Comparison of ENCODE assay signal across 8 cellular contexts in the genomic region with DNA sequence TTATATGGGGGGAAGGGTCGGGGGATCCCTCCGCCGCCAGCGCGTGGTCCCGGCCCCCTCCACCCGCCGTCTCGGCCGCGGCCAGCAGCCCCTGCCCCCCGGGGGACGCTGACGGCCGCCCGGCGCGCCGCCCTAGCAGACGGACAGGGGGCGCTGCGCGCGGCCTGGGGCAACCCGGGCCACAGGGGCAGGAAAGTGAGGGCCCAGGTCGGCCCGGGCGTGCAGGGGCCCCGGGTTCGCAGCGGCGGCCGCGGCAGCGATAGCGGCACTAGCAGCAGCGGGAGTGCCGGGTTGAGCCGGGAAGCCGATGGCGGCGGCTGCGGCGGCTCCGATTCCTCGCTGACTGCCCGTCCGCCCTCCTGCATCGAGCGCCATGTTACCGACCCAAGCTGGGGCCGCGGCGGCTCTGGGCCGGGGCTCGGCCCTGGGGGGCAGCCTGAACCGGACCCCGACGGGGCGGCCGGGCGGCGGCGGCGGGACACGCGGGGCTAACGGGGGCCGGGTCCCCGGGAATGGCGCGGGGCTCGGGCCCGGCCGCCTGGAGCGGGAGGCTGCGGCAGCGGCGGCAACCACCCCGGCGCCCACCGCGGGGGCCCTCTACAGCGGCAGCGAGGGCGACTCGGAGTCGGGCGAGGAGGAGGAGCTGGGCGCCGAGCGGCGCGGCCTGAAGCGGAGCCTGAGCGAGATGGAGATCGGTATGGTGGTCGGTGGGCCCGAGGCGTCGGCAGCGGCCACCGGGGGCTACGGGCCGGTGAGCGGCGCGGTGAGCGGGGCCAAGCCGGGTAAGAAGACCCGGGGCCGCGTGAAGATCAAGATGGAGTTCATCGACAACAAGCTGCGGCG. TPM values are rescaled to one million over a fixed set of nuclear protein-coding genes. Genes with fewer than 3 reads are reported as not detected.
DNase-seq lines count a peak whose midpoint lies in the region; ATAC-seq and TF ChIP-seq lines count a peak whose summit lies in the region.

No MANE protein-coding gene starts in this region.

- TF ChIP-seq CTCF in GM13977 (IDR thresholded peaks at IDR 0.05; ENCODE audit: extremely low read depth, insufficient read depth, missing control alignments) (peak; percentile 77), GM23338 (conservative IDR thresholded peaks at IDR 0.05; ENCODE audit: low read depth in 2 of 2) (peak; percentile 38 to 67)

- in situ Hi-C loops in GM13977 (cut with MboI; ENCODE audit: low pct_unique_long_range_greater_than_20kb, low sequenced_read_pairs, unreplicated experiment), result no loop called here

- H3K9me3 ChIP-seq in MG63 (no peaks in the 10 kb centered on the region), iPS-15b (ENCODE audit: control insufficient read depth, insufficient read depth, low read length) (no peaks in the 10 kb centered on the region)

- H3K27me3 Mint-ChIP-seq in GM23338 (ENCODE audit: insufficient read depth, low read depth, poor library complexity), result peaks cover 28% of the 10 kb centered on the region
- H3K27me3 Mint-ChIP-seq in activated naive CD8-positive, alpha-beta T cell treated with anti-CD3 and anti-CD28 coated beads, Interleukin-2, amount 10 ng/mL, durations not matched to agents 7 days and 5 days, result peaks cover 5% of the 10 kb centered on the region

- peaks cover 14% of the 10 kb centered on the region for H3F3A ChIP-seq in GM23338 (replicated peaks; ENCODE audit: low read depth)

- peaks cover 32% of the 10 kb centered on the region for H3K79me2 ChIP-seq in GM23338 (replicated peaks; ENCODE audit: insufficient read depth)

- POLR2A ChIA-PET in activated naive CD8-positive, alpha-beta T cell treated with anti-CD3 and anti-CD28 coated beads, Interleukin-2, amount 10 ng/mL, durations not matched to agents 7 days and 5 days (lab: Charles Lee), result interaction anchor here (0.6 to 4.3 kb wide), 8 partner anchors 11 to 354 kb away, joined by 3 to 22 read pairs (median 6); a partner anchor contains a TSS

- H3K9me2 ChIP-seq in GM23338 (ENCODE audit: insufficient read depth), result no peaks in the 10 kb centered on the region

- peaks cover 14% of the 10 kb centered on the region for H3K4me1 ChIP-seq in GM23338 (ENCODE audit: insufficient read depth)
- H3K4me1 ChIP-seq in iPS-15b (ENCODE audit: control insufficient read depth, insufficient read depth, low read length), result peaks cover 10% of the 10 kb centered on the region

- H3K27ac ChIP-seq in GM23338 (ENCODE audit: low read depth), result no peak overlapping the region

- ATAC-seq in GM23338, result no peak
- ATAC-seq in activated naive CD8-positive, alpha-beta T cell treated with anti-CD3 and anti-CD28 coated beads, Interleukin-2, amount 10 ng/mL, durations not matched to agents 7 days and 5 days (ENCODE audit: low read depth), result peak; percentile 48

- H3K9me3 Mint-ChIP-seq in GM23338, result peaks cover 2% of the 10 kb centered on the region; the same call in 2 of the 3 replicates
- no peaks in the 10 kb centered on the region for H3K9me3 Mint-ChIP-seq in activated naive CD8-positive, alpha-beta T cell treated with anti-CD3 and anti-CD28 coated beads, Interleukin-2, amount 10 ng/mL, durations not matched to agents 7 days and 5 days

- H3K27me3 ChIP-seq in GM23338 (ENCODE audit: insufficient read depth) (peaks cover 9% of the 10 kb centered on the region), MG63 (no peaks in the 10 kb centered on the region), iPS-15b (ENCODE audit: control insufficient read depth, insufficient read depth, low read length) (peaks cover 10% of the 10 kb centered on the region)

- H3K4me3 Mint-ChIP-seq in GM23338, result peak overlapping the region; percentile 91
- H3K4me3 Mint-ChIP-seq in activated naive CD8-positive, alpha-beta T cell treated with anti-CD3 and anti-CD28 coated beads, Interleukin-2, amount 10 ng/mL, durations not matched to agents 7 days and 5 days, result peak overlapping the region; percentile 99

- H3K4me2 ChIP-seq in GM23338, result peak overlapping the region; percentile 91

- H3K4me1 Mint-ChIP-seq in GM23338, result peaks cover 33% of the 10 kb centered on the region
- peaks cover 39% of the 10 kb centered on the region for H3K4me1 Mint-ChIP-seq in activated naive CD8-positive, alpha-beta T cell treated with anti-CD3 and anti-CD28 coated beads, Interleukin-2, amount 10 ng/mL, durations not matched to agents 7 days and 5 days

- H4K20me1 ChIP-seq in GM23338 (replicated peaks; ENCODE audit: insufficient read depth), result peaks cover 13% of the 10 kb centered on the region

- no peak overlapping the region for H2AFZ ChIP-seq in GM23338

- DNase-seq in GM13977 (ENCODE audit: low spot score) (no peak), GM23338 (ENCODE audit: low spot score) (no peak), MG63 (peak; percentile 3), NOMO-1 (lab: John Stamatoyannopoulos, UW; ENCODE audit: unreplicated experiment in 2 of 2) (no peak), iPS-NIHi11 (ENCODE audit: low spot score) (no peak)
- DNase-seq in activated naive CD8-positive, alpha-beta T cell treated with anti-CD3 and anti-CD28 coated beads, Interleukin-2, amount 10 ng/mL, durations not matched to agents 7 days and 5 days, result peak; percentile 96
- peak; percentile 48 for DNase-seq in stimulated activated CD4-positive, alpha-beta T cell treated with anti-CD3 and anti-CD28 coated beads, Interleukin-4, amount 100 ng/mL, for 1 hour

- H3K4me3 ChIP-seq in GM23338 (peak overlapping the region; percentile 91), MG63 (peak overlapping the region; percentile 69), iPS-15b (ENCODE audit: low read depth, low read length) (peak overlapping the region; percentile 91)

- H3K36me3 Mint-ChIP-seq in GM23338 (ENCODE audit: low read depth), result peaks cover 32% of the 10 kb centered on the region
- H3K36me3 Mint-ChIP-seq in activated naive CD8-positive, alpha-beta T cell treated with anti-CD3 and anti-CD28 coated beads, Interleukin-2, amount 10 ng/mL, durations not matched to agents 7 days and 5 days, result peaks cover 12% of the 10 kb centered on the region

- peak overlapping the region; percentile 65 for H3K9ac ChIP-seq in iPS-15b (ENCODE audit: low read depth, low read length)

- H3K36me3 ChIP-seq in GM23338 (ENCODE audit: insufficient read depth) (peaks cover 17% of the 10 kb centered on the region), MG63 (peaks cover 21% of the 10 kb centered on the region), iPS-15b (ENCODE audit: control insufficient read depth, insufficient read depth, low read length) (peaks cover 11% of the 10 kb centered on the region)

- H3K27ac Mint-ChIP-seq in GM23338, result peak overlapping the region; percentile 33; the same call in 1 of the 2 replicates
- peak overlapping the region; percentile 98 for H3K27ac Mint-ChIP-seq in activated naive CD8-positive, alpha-beta T cell treated with anti-CD3 and anti-CD28 coated beads, Interleukin-2, amount 10 ng/mL, durations not matched to agents 7 days and 5 days

TF ChIP-seq in GM23338, 12 proteins besides CTCF, POLR2A, EP300 and RAD21 (continues in another document):
- TF ChIP-seq, protein P1, sequence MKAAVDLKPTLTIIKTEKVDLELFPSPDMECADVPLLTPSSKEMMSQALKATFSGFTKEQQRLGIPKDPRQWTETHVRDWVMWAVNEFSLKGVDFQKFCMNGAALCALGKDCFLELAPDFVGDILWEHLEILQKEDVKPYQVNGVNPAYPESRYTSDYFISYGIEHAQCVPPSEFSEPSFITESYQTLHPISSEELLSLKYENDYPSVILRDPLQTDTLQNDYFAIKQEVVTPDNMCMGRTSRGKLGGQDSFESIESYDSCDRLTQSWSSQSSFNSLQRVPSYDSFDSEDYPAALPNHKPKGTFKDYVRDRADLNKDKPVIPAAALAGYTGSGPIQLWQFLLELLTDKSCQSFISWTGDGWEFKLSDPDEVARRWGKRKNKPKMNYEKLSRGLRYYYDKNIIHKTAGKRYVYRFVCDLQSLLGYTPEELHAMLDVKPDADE (IDR thresholded peaks at IDR 0.05), result no peak
- TF ChIP-seq JUNB (IDR thresholded peaks at IDR 0.05; ENCODE audit: unreplicated experiment) (no peak), NANOG (IDR thresholded peaks at IDR 0.05; ENCODE audit: borderline replicate concordance) (no peak)

RNA-seq across cellular contexts. Expression of a gene that starts 0.4 kb away (rescaled TPM):
- 49.7 and 54.9 TPM in 2 replicates for total RNA-seq in GM23338 (2014; rRNA removed; shearing (Covaris generic))
- polyA plus RNA-seq in GM23338 (2016; fragmentation: Nextera tagmentation; extraction: Ambion mirVana), result 9.9 and 13.4 TPM in 2 replicates
- total RNA-seq in MG63 (2014; rRNA removed; shearing (Covaris generic); ENCODE audit: low replicate concordance), result 20.9 and 22.8 TPM in 2 replicates
- 10 to 100 TPM; 34.4 to 36.0 TPM for total RNA-seq in activated naive CD8-positive, alpha-beta T cell treated with anti-CD3 and anti-CD28 coated beads, Interleukin-2, amount 10 ng/mL, durations not matched to agents 7 days and 5 days

RNA-seq across cellular contexts. Expression of a gene that starts 10.5 kb away (rescaled TPM):
- 11.3 and 14.2 TPM in 2 replicates for total RNA-seq in GM23338 (2014; rRNA removed; shearing (Covaris generic))
- polyA plus RNA-seq in GM23338 (2016; fragmentation: Nextera tagmentation; extraction: Ambion mirVana), result 2.6 and 4.9 TPM in 2 replicates
- total RNA-seq in MG63 (2014; rRNA removed; shearing (Covaris generic); ENCODE audit: low replicate concordance), result 6.2 and 47.2 TPM in 2 replicates
- total RNA-seq in activated naive CD8-positive, alpha-beta T cell treated with anti-CD3 and anti-CD28 coated beads, Interleukin-2, amount 10 ng/mL, durations not matched to agents 7 days and 5 days, result 10 to 100 TPM; 75.1 to 80.8 TPM

RNA-seq across cellular contexts. Expression of a gene that starts 57.8 kb away (rescaled TPM):
- total RNA-seq in GM23338 (2014; rRNA removed; shearing (Covaris generic)), result 18.0 and 29.2 TPM in 2 replicates
- polyA plus RNA-seq in GM23338 (2016; fragmentation: Nextera tagmentation; extraction: Ambion mirVana), result 43.4 and 50.0 TPM in 2 replicates
- total RNA-seq in MG63 (2014; rRNA removed; shearing (Covaris generic); ENCODE audit: low replicate concordance), result 30.8 and 43.0 TPM in 2 replicates
- total RNA-seq in activated naive CD8-positive, alpha-beta T cell treated with anti-CD3 and anti-CD28 coated beads, Interleukin-2, amount 10 ng/mL, durations not matched to agents 7 days and 5 days, result 10 to 100 TPM; 42.2 to 43.7 TPM

Comparison
In these comparisons a context has a peak if more than half of its experiments do, and no peak if none do; other contexts are left out.
1. DNase-seq: peak in MG63 (single experiment), activated naive CD8-positive, alpha-beta T cell treated with anti-CD3 and anti-CD28 coated beads, Interleukin-2, amount 10 ng/mL, durations not matched to agents 7 days and 5 days (single experiment) and stimulated activated CD4-positive, alpha-beta T cell treated with anti-CD3 and anti-CD28 coated beads, Interleukin-4, amount 100 ng/mL, for 1 hour (single experiment); none in GM13977 (single experiment), GM23338 (single experiment), NOMO-1 (0 of 2) and iPS-NIHi11 (single experiment).
2. Peak in every context shown above with its lines, with median percentiles within 50 percentile points of each other: H3K4me3 ChIP-seq.